23 cellular contexts compared by ENCODE assay signal in the genomic region with DNA sequence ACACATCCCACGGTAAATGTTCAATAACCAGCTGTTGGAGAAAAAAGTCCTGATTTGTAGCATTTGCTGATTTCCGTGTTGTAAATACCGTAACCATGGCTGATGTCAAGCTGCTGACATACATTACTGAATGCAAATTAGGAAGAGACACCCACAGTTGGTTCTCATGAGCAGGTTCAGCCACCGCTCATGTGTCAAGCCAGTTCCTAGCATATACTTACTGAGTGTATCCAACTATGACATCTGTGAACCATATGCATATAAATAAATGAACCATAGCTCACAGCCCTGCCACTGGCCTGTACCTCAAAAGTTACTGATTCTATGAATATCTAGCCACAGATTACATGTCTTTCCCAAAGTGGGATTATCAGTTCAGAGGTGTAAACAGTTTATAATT. TPM values are rescaled to one million over a fixed set of nuclear protein-coding genes. Genes with fewer than 3 reads are reported as not detected.
DNase-seq lines count a peak whose midpoint lies in the region; ATAC-seq and TF ChIP-seq lines count a peak whose summit lies in the region.
"Had no signal": no experiment of that assay in that cellular context is flagged by ENCODE, and none has a peak within 500 bp of the region (broad histone marks: within the 10 kb centered on the region; RNA-seq: fewer than 3 reads in every experiment).

No MANE protein-coding gene starts in this region.

- no peaks in the 10 kb centered on the region for H3K9me3 ChIP-seq in SK-N-SH
- H3K9me3 ChIP-seq: MG63 had no signal

- ATAC-seq in GM18519 (IDR thresholded peaks at IDR 0.05; ENCODE audit: low FRiP score, unreplicated experiment) (peak; percentile 82), GM19463 (IDR thresholded peaks at IDR 0.05; ENCODE audit: unreplicated experiment) (peak; percentile 95), HG03139 (IDR thresholded peaks at IDR 0.05; ENCODE audit: unreplicated experiment) (peak; percentile 85), GM21367 (IDR thresholded peaks at IDR 0.05; ENCODE audit: unreplicated experiment) (no peak)
- ATAC-seq: activated CD8-positive, alpha-beta T cell treated with anti-CD3 and anti-CD28 coated beads, Interleukin-2, amount 10 ng/mL, durations not matched to agents 7 days and 5 days; activated T-cell treated with anti-CD3 and anti-CD28 coated beads, Interleukin-2, amount 50 U/mL, for 72 hours; naive thymus-derived CD4-positive, alpha-beta T cell; T-cell had no signal

- no peak overlapping the region for H3K4me3 ChIP-seq in SK-N-SH (ENCODE audit: low read depth in 2 of 2, low read length in 1 of 2)
- H3K4me3 ChIP-seq: lung, MG63 had no signal

- POLR2A ChIA-PET in SK-N-SH (lab: Yijun Ruan, JAX): no interaction called here

- no peak overlapping the region for H3K9ac ChIP-seq in SK-N-SH
- H3K9ac ChIP-seq: parathyroid adenoma had no signal

- H3K4me1 ChIP-seq in SK-N-SH (ENCODE audit: control insufficient read depth in 1 of 2, insufficient read depth in 2 of 2, low read depth in 1 of 2, low read length in 1 of 2): peaks cover 3 to 12% of the 10 kb centered on the region in 2 experiments; a peak in 2 of 4 replicates

- no peaks in the 10 kb centered on the region for H3F3A ChIP-seq in SK-N-SH (replicated peaks; ENCODE audit: insufficient read depth)

- H3K36me3 ChIP-seq in SK-N-SH (replicated peaks in 1 of 2; ENCODE audit: control insufficient read depth in 1 of 2, insufficient read depth in 2 of 2, low read length in 1 of 2): no peaks in the 10 kb centered on the region
- H3K36me3 ChIP-seq: MG63 had no signal

- no peaks in the 10 kb centered on the region for H3K9me2 ChIP-seq in SK-N-SH

- no peaks in the 10 kb centered on the region for H3K27me3 ChIP-seq in SK-N-SH (ENCODE audit: insufficient read depth)
- H3K27me3 ChIP-seq: MG63 had no signal

- 56% methylated on average over 4 of the region's 4 CpGs for WGBS in SK-N-SH (ENCODE audit: low lambda C conversion rate)

- CTCF ChIA-PET in SK-N-SH (lab: Yijun Ruan, JAX): interaction anchor here (1.2 kb wide), 1 partner anchor 28 kb away, joined by 4 read pairs; no protein-coding TSS in a partner anchor

- TF ChIP-seq RAD21 in SK-N-SH (IDR thresholded peaks at IDR 0.05; ENCODE audit: low read length): no peak

- H3K79me2 ChIP-seq in SK-N-SH (ENCODE audit: insufficient read depth): no peaks in the 10 kb centered on the region

- no peaks in the 10 kb centered on the region for H4K20me1 ChIP-seq in SK-N-SH (ENCODE audit: insufficient read depth)

- H3K27ac ChIP-seq in SK-N-SH (ENCODE audit: low read depth in 2 of 2, low read length in 1 of 2): peak overlapping the region in 1 of 2 experiments; percentile 30; a peak in 2 of 4 replicates
- H3K27ac ChIP-seq: RWPE1, VCaP had no signal

- no peak for TF ChIP-seq CTCF in SK-N-SH (IDR thresholded peaks at IDR 0.05)

- H2AFZ ChIP-seq in SK-N-SH (ENCODE audit: low read depth): no peak overlapping the region
- H2AFZ ChIP-seq: parathyroid adenoma had no signal

- no peak overlapping the region for H3K4me2 ChIP-seq in SK-N-SH

- DNase-seq in SK-N-SH: peak; percentile 53
- DNase-seq in SK-N-DZ (ENCODE audit: low spot score): no peak
- no peak for DNase-seq in DMS53 treated with DMSO at 0.1 percent for 48 hours (lab: John Stamatoyannopoulos, UW; ENCODE audit: unreplicated experiment)
- no peak for DNase-seq in HCEC 1CT
- DNase-seq: activated CD8-positive, alpha-beta T cell treated with anti-CD3 and anti-CD28 coated beads, Interleukin-2, amount 10 ng/mL, durations not matched to agents 7 days and 5 days; activated T-cell treated with anti-CD3 and anti-CD28 coated beads, Interleukin-2, amount 50 U/mL, for 72 hours; dermis blood vessel endothelial cell; DMS153; erythroblast; MG63; naive thymus-derived CD4-positive, alpha-beta T cell; NCI-H1930; stimulated activated CD4-positive, alpha-beta T cell treated with anti-CD3 and anti-CD28 coated beads, Interleukin-4, amount 100 ng/mL, for 1 hour; T-cell had no signal

- no peak for TF ChIP-seq EP300 in SK-N-SH (IDR thresholded peaks at IDR 0.05; ENCODE audit: borderline replicate concordance in 1 of 2, low read depth in 1 of 2, low read length in 1 of 2)

TF ChIP-seq in SK-N-SH, 30 proteins besides CTCF, POLR2A, EP300 and RAD21:
- TF ChIP-seq YY1 (IDR thresholded peaks at IDR 0.05; ENCODE audit: low read depth): no peak
- TF ChIP-seq TAF1 (IDR thresholded peaks at IDR 0.05; ENCODE audit: borderline replicate concordance, low read depth, low read length): no peak

RNA-seq across cellular contexts. Expression of a gene that starts 29.5 kb away (rescaled TPM):
- polyA plus RNA-seq in SK-N-SH (2012; rRNA removed): 0.02 and 0.03 TPM in 2 replicates
- polyA plus RNA-seq in SK-N-SH (2012; cell fraction: cytosol; rRNA removed): 0.01 TPM in 2 replicates
- polyA plus RNA-seq in SK-N-SH (2012; cell fraction: nucleus; rRNA removed): 0.12 and 0.16 TPM in 2 replicates
- polyA plus RNA-seq in SK-N-DZ (2014; cell fraction: cytosol; rRNA removed): 1.0 TPM in 2 replicates
- polyA plus RNA-seq in SK-N-DZ (2014; cell fraction: nucleus; rRNA removed): 1.6 and 2.4 TPM in 2 replicates
- polyA plus RNA-seq: CD14-positive monocyte had no signal
